9 cellular contexts compared by ENCODE assay signal in the genomic region with DNA sequence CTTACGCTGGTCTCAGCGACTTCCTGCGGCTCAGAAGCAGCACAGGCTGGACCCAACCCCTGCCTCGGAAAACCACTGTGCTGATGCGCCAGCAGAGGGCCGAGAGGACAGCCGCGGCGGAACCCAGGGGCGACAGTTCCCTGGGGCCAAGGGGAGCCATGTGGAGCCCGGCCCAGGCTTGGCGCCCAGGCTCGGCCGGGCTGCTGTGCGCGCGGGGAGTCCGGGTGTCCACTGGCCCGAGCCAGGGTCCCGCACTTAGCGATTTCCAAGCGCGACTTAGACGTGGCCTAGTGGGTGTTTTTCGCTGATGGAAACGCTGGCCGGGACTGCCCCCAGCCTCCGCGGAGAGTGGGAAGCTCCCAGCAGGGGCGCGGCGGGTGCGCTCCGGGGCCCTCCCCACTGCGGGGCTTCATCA. TPM values are rescaled to one million over a fixed set of nuclear protein-coding genes. Genes with fewer than 3 reads are reported as not detected.
DNase-seq lines count a peak whose midpoint lies in the region; ATAC-seq and TF ChIP-seq lines count a peak whose summit lies in the region.
"Had no signal": no experiment of that assay in that cellular context is flagged by ENCODE, and none has a peak within 500 bp of the region (broad histone marks: within the 10 kb centered on the region; RNA-seq: fewer than 3 reads in every experiment).

No MANE protein-coding gene starts in this region.

- peaks cover 4% of the 10 kb centered on the region for H3K4me1 Mint-ChIP-seq in activated T-cell treated with anti-CD3 and anti-CD28 coated beads, Interleukin-2, amount 50 U/mL, for 72 hours (ENCODE audit: low read depth)
- peaks cover 6% of the 10 kb centered on the region for H3K4me1 Mint-ChIP-seq in central memory CD8-positive, alpha-beta T cell

- H3K4me1 ChIP-seq in left lung (no peaks in the 10 kb centered on the region), upper lobe of right lung (no peaks in the 10 kb centered on the region)

- peak; percentile 16 to 19 for TF ChIP-seq CTCF in left lung (IDR thresholded peaks at IDR 0.05)
- TF ChIP-seq CTCF in upper lobe of right lung (IDR thresholded peaks at IDR 0.05), result peak; percentile 33

- intact Hi-C loops in left lung (cut with DNase I), result no loop called here
- intact Hi-C loops in upper lobe of right lung (cut with DNase I), result no loop called here

- H3K36me3 ChIP-seq in left lung (no peaks in the 10 kb centered on the region), upper lobe of right lung (no peaks in the 10 kb centered on the region)

- H3K36me3 Mint-ChIP-seq in activated T-cell treated with anti-CD3 and anti-CD28 coated beads, Interleukin-2, amount 50 U/mL, for 72 hours (ENCODE audit: insufficient read depth in 2 of 2), result peaks cover 0 to 5% of the 10 kb centered on the region in 2 donors
- no peaks in the 10 kb centered on the region for H3K36me3 Mint-ChIP-seq in central memory CD8-positive, alpha-beta T cell (ENCODE audit: insufficient read depth)

- peak in 1 of 2 donors; percentile 16 for DNase-seq in activated T-cell treated with anti-CD3 and anti-CD28 coated beads, Interleukin-2, amount 50 U/mL, for 72 hours
- DNase-seq in activated T-cell treated with anti-CD3 and anti-CD28 coated beads for 4 hours (no peak), left lung (no peak), upper lobe of right lung (no peak), NCI-H226 (no peak), NCI-H1417 treated with DMSO at 0.1 percent for 48 hours (lab: John Stamatoyannopoulos, UW) (no peak), NCI-H128 (lab: John Stamatoyannopoulos, UW; ENCODE audit: unreplicated experiment) (no peak)
- no peak for DNase-seq in central memory CD8-positive, alpha-beta T cell (ENCODE audit: low spot score in 2 of 2)
- DNase-seq: DMS79 treated with DMSO at 0.1 percent for 48 hours had no signal

- peaks cover 2 to 4% of the 10 kb centered on the region in 2 donors for H3K9me3 Mint-ChIP-seq in activated T-cell treated with anti-CD3 and anti-CD28 coated beads, Interleukin-2, amount 50 U/mL, for 72 hours
- no peaks in the 10 kb centered on the region for H3K9me3 Mint-ChIP-seq in central memory CD8-positive, alpha-beta T cell

- H3K27ac ChIP-seq in left lung (no peak overlapping the region), upper lobe of right lung (no peak overlapping the region)

- no peak overlapping the region for H3K27ac Mint-ChIP-seq in activated T-cell treated with anti-CD3 and anti-CD28 coated beads, Interleukin-2, amount 50 U/mL, for 72 hours
- H3K27ac Mint-ChIP-seq in central memory CD8-positive, alpha-beta T cell (ENCODE audit: low read depth), result no peak overlapping the region

- H3K27me3 ChIP-seq in left lung (peaks cover 12 to 48% of the 10 kb centered on the region in 2 donors), upper lobe of right lung (peaks cover 24% of the 10 kb centered on the region)

- H3K4me3 Mint-ChIP-seq in activated T-cell treated with anti-CD3 and anti-CD28 coated beads, Interleukin-2, amount 50 U/mL, for 72 hours, result peak overlapping the region in 1 of 2 donors; percentile 25
- H3K4me3 Mint-ChIP-seq in central memory CD8-positive, alpha-beta T cell, result no peak overlapping the region

- ATAC-seq in activated T-cell treated with anti-CD3 and anti-CD28 coated beads, Interleukin-2, amount 50 U/mL, for 72 hours (replicated peaks in 1 of 2), result peak; percentile 28 to 36
- ATAC-seq in central memory CD8-positive, alpha-beta T cell (replicated peaks; ENCODE audit: extremely low read depth, poor library complexity, severe bottlenecking), result peak; percentile 19
- ATAC-seq in left lung, result peak; percentile 51
- ATAC-seq in upper lobe of right lung, result peak; percentile 37

- peaks cover 46% of the 10 kb centered on the region for H3K27me3 Mint-ChIP-seq in activated T-cell treated with anti-CD3 and anti-CD28 coated beads, Interleukin-2, amount 50 U/mL, for 72 hours (ENCODE audit: low read depth)
- peaks cover 36% of the 10 kb centered on the region for H3K27me3 Mint-ChIP-seq in central memory CD8-positive, alpha-beta T cell

- H3K9me3 ChIP-seq in left lung (no peaks in the 10 kb centered on the region), upper lobe of right lung (no peaks in the 10 kb centered on the region)

- H3K4me3 ChIP-seq in left lung (no peak overlapping the region), upper lobe of right lung (no peak overlapping the region)

RNA-seq across cellular contexts. Expression of gene ZNF32, which starts 18.6 kb away (rescaled TPM):
- total RNA-seq in activated T-cell treated with anti-CD3 and anti-CD28 coated beads, Interleukin-2, amount 50 U/mL, for 72 hours, result 10 to 100 TPM; 12.4 to 18.0 TPM
- total RNA-seq in left lung, result 10 to 100 TPM; 29.1 to 32.9 TPM
- total RNA-seq in upper lobe of right lung, result 32.3 TPM
